In the genomic region with DNA sequence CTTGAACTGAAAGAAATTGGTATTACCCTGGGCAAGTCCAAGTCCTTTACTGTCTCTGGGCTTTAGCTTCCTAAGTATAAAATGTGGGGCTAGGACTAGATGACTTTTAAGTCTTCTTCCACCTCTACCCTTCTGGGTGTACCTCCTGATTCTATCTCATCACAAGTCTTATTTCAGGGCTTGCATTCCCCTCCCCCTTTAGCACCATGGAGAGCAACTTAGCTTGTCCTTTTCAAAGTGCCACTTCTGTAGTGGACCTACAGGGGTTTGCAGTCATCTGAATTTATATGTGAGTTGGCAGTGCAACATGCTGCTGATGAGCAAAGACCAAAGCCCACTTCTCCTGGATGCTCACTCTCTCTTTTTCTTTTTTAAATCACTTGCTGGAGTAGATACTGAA, we compare ENCODE assay signal across 21 cellular contexts.
DNase-seq lines count a peak whose midpoint lies in the region; ATAC-seq, FAIRE-seq and TF ChIP-seq lines count a peak whose summit lies in the region.
"Had no signal": no experiment of that assay in that cellular context is flagged by ENCODE, and none has a peak within 500 bp of the region (broad histone marks: within the 10 kb centered on the region; RNA-seq: fewer than 3 reads in every experiment).

No MANE protein-coding gene starts in this region.

- TF ChIP-seq CTCF in A549 (IDR thresholded peaks at IDR 0.05), result no peak

- no peak for TF ChIP-seq POLR2A in A549 (IDR thresholded peaks at IDR 0.05; ENCODE audit: low read length)

- no peaks in the 10 kb centered on the region for H3K9me3 ChIP-seq in A549
- H3K9me3 ChIP-seq in SJCRH30 (replicated peaks), result no peaks in the 10 kb centered on the region
- H3K9me3 ChIP-seq: ascending aorta; BLaER1 treated with 17β-estradiol and CSF1 and Interleukin-3, amounts not matched to agents 10 nM and 100 nM; psoas muscle; upper lobe of left lung had no signal

- no peak for ATAC-seq in A549
- ATAC-seq: psoas muscle had no signal

- CTCF ChIA-PET in A549 (lab: Yijun Ruan, JAX), result interaction anchor here (0.6 kb wide), 1 partner anchor 141 kb away, joined by 5 read pairs; no protein-coding TSS in a partner anchor

- no peak overlapping the region for H3K27ac ChIP-seq in A549
- H3K27ac ChIP-seq in SJCRH30, result no peak overlapping the region
- no peak overlapping the region for H3K27ac ChIP-seq in substantia nigra (ENCODE audit: low read depth, low read length, poor library complexity, severe bottlenecking)
- H3K27ac ChIP-seq: ascending aorta; BLaER1 treated with 17β-estradiol and CSF1 and Interleukin-3, amounts not matched to agents 10 nM and 100 nM; psoas muscle; upper lobe of left lung had no signal

- DNase-seq in A549 (ENCODE audit: low read depth in 1 of 2, low spot score in 1 of 2) (no peak), H7 (peak; percentile 21), SJCRH30 (peak; percentile 20 to 66), left kidney (ENCODE audit: low read depth, low spot score) (peak; percentile 86), NCI-H146 (lab: John Stamatoyannopoulos, UW) (no peak), substantia nigra (lab: John Stamatoyannopoulos, UW) (no peak)
- DNase-seq in stimulated activated CD4-positive, alpha-beta T cell treated with anti-CD3 and anti-CD28 coated beads, Interleukin-12 subunit alpha, Interleukin-12 subunit beta, amount 100 ng/mL, for 4 hours, result no peak
- DNase-seq in stimulated activated naive CD4-positive, alpha-beta T cell (lab: John Stamatoyannopoulos, UW), result no peak
- DNase-seq: activated CD4-positive, alpha-beta T cell treated with anti-CD3 and anti-CD28 coated beads, Interleukin-2, amount 50 U/mL, for 4 hours; activated naive CD8-positive, alpha-beta T cell treated with anti-CD3 and anti-CD28 coated beads for 36 hours; Calu3; caudate nucleus; HFFc6; KBM-7; NCI-H1694; NCI-H2171 treated with DMSO at 0.1 percent for 48 hours; NCI-H524; psoas muscle; upper lobe of left lung had no signal

- no peak overlapping the region for H3K4me2 ChIP-seq in A549
- H3K4me2 ChIP-seq: BLaER1 treated with 17β-estradiol and CSF1 and Interleukin-3, amounts not matched to agents 10 nM and 100 nM had no signal

- no peak overlapping the region for H3K4me3 ChIP-seq in A549
- no peak overlapping the region for H3K4me3 ChIP-seq in H7 (ENCODE audit: insufficient read depth, low read depth, low read length)
- H3K4me3 ChIP-seq in SJCRH30, result no peak overlapping the region
- H3K4me3 ChIP-seq: ascending aorta; BLaER1 treated with 17β-estradiol and CSF1 and Interleukin-3, amounts not matched to agents 10 nM and 100 nM; psoas muscle; upper lobe of left lung had no signal

- H3K27me3 ChIP-seq in H7 (ENCODE audit: control insufficient read depth, insufficient read depth, low read length) (no peaks in the 10 kb centered on the region), SJCRH30 (no peaks in the 10 kb centered on the region)
- H3K27me3 ChIP-seq: ascending aorta; BLaER1 treated with 17β-estradiol and CSF1 and Interleukin-3, amounts not matched to agents 10 nM and 100 nM; upper lobe of left lung had no signal

- POLR2A ChIA-PET in A549 (lab: Yijun Ruan, JAX), result no interaction called here

- no peaks in the 10 kb centered on the region for H3K36me3 ChIP-seq in H7 (replicated peaks; ENCODE audit: control insufficient read depth, insufficient read depth, low read length)
- peaks cover 9% of the 10 kb centered on the region for H3K36me3 ChIP-seq in SJCRH30
- H3K36me3 ChIP-seq: ascending aorta; BLaER1 treated with 17β-estradiol and CSF1 and Interleukin-3, amounts not matched to agents 10 nM and 100 nM; upper lobe of left lung had no signal

- no peak for FAIRE-seq in A549 (lab: Jason Lieb, UNC)

- H3K4me1 ChIP-seq in A549 (no peaks in the 10 kb centered on the region), SJCRH30 (no peaks in the 10 kb centered on the region)
- H3K4me1 ChIP-seq: ascending aorta, psoas muscle, upper lobe of left lung had no signal

- TF ChIP-seq RAD21 in A549 (conservative IDR thresholded peaks at IDR 0.05 in 1 of 2, IDR thresholded peaks at IDR 0.05 in 1 of 2), result no peak

- TF ChIP-seq EP300 in A549 (IDR thresholded peaks at IDR 0.05), result no peak

TF ChIP-seq in A549, 52 proteins besides CTCF, POLR2A, EP300 and RAD21:
- no peak for TF ChIP-seq NR3C1 (IDR thresholded peaks at IDR 0.05)
- no peak for TF ChIP-seq NFE2L2 (conservative IDR thresholded peaks at IDR 0.05; ENCODE audit: low read length)
- TF ChIP-seq FOSL2 (IDR thresholded peaks at IDR 0.05), result no peak
- no peak for TF ChIP-seq FOSL2 (CRISPR knock-in tag; IDR thresholded peaks at IDR 0.05)
- no peak for TF ChIP-seq ELK1 (IDR thresholded peaks at IDR 0.05; ENCODE audit: low read depth, low read length)
- TF ChIP-seq, protein P1, sequence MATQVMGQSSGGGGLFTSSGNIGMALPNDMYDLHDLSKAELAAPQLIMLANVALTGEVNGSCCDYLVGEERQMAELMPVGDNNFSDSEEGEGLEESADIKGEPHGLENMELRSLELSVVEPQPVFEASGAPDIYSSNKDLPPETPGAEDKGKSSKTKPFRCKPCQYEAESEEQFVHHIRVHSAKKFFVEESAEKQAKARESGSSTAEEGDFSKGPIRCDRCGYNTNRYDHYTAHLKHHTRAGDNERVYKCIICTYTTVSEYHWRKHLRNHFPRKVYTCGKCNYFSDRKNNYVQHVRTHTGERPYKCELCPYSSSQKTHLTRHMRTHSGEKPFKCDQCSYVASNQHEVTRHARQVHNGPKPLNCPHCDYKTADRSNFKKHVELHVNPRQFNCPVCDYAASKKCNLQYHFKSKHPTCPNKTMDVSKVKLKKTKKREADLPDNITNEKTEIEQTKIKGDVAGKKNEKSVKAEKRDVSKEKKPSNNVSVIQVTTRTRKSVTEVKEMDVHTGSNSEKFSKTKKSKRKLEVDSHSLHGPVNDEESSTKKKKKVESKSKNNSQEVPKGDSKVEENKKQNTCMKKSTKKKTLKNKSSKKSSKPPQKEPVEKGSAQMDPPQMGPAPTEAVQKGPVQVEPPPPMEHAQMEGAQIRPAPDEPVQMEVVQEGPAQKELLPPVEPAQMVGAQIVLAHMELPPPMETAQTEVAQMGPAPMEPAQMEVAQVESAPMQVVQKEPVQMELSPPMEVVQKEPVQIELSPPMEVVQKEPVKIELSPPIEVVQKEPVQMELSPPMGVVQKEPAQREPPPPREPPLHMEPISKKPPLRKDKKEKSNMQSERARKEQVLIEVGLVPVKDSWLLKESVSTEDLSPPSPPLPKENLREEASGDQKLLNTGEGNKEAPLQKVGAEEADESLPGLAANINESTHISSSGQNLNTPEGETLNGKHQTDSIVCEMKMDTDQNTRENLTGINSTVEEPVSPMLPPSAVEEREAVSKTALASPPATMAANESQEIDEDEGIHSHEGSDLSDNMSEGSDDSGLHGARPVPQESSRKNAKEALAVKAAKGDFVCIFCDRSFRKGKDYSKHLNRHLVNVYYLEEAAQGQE (IDR thresholded peaks at IDR 0.05), result peak; percentile 77; the same call in 1 of the 2 replicates
- TF ChIP-seq MYC (IDR thresholded peaks at IDR 0.05; ENCODE audit: borderline replicate concordance, low read length), result no peak
TF ChIP-seq in A549: peak in this region for 1.

Comparison
In these comparisons a context has a peak if more than half of its experiments do, and no peak if none do; other contexts are left out.
1. DNase-seq: peak in H7 (single experiment), SJCRH30 (2 of 2) and left kidney (single experiment); none in A549 (0 of 2), stimulated activated CD4-positive, alpha-beta T cell treated with anti-CD3 and anti-CD28 coated beads, Interleukin-12 subunit alpha, Interleukin-12 subunit beta, amount 100 ng/mL, for 4 hours (single experiment), stimulated activated naive CD4-positive, alpha-beta T cell (0 of 6), NCI-H146 (single experiment) and substantia nigra (0 of 49).